ENCODE assay signal across 1 cellular context in the genomic region with DNA sequence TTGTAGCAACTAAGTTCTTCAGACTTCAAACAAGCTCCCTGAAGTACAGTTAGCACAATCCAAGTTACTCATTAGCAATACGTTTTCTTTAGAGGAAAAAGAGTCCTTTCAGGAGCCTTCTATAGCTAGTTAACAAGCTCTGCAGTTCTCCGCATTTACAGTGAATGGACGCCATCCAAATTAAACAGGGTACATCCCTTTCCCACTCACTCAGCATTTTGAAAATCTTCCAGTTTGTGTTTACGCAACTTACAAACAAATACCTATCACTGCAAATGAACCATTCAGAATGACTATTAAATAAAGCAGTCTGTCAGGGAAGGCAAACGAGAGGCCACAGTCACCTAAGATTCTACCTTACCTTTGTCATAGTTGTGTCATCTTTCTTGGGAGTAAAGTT.
A peak's percentile ranks its signal among the peaks of the same experiment; 100 is the strongest.
TF ChIP-seq lines count a peak whose summit lies in the region.

No MANE protein-coding gene starts in this region.

TF ChIP-seq in IMR-90, 13 proteins besides CTCF, POLR2A, EP300 and RAD21:
- TF ChIP-seq BHLHE40 (IDR thresholded peaks at IDR 0.05; ENCODE audit: low read depth, low read length) (no peak), CEBPB (IDR thresholded peaks at IDR 0.05; ENCODE audit: low read depth, low read length) (peak; percentile 88), MAFK (IDR thresholded peaks at IDR 0.05; ENCODE audit: low read depth, low read length) (peak; percentile 65)
